Comparison of ENCODE assay signal across 2 cellular contexts in genomic region chr17:44795928-44796327, GRCh38.
A peak's percentile ranks its signal among the peaks of the same experiment; 100 is the strongest.
TF ChIP-seq lines count a peak whose summit lies in the region.

No MANE protein-coding gene starts in this region.

TF ChIP-seq in K562, 482 proteins besides CTCF, POLR2A, EP300 and RAD21:
- TF ChIP-seq HINFP (tag; conservative IDR thresholded peaks at IDR 0.05; ENCODE audit: low read depth): peak; percentile 68; the same call in 1 of the 2 replicates
- no peak for TF ChIP-seq ZSCAN29 (IDR thresholded peaks at IDR 0.05)
- no peak for TF ChIP-seq SP2 (IDR thresholded peaks at IDR 0.05; ENCODE audit: extremely low read depth, low read depth, low read length, poor library complexity, severe bottlenecking)

TF ChIP-seq in HepG2, 621 proteins besides CTCF, POLR2A, EP300 and RAD21:
- no peak for TF ChIP-seq KDM2A (CRISPR knock-in tag; IDR thresholded peaks at IDR 0.05; ENCODE audit: borderline replicate concordance, low read depth)
- 0 out of 2 replicates have a peak, but pooled peaks have one; percentile 31 for TF ChIP-seq HINFP (CRISPR knock-in tag; IDR thresholded peaks at IDR 0.05; ENCODE audit: low read depth)
TF ChIP-seq in HepG2: peak in this region for 1.
